6 cellular contexts compared by ENCODE assay signal in genomic region chr19:14551134-14552007, GRCh38. TPM values are rescaled to one million over a fixed set of nuclear protein-coding genes. Genes with fewer than 3 reads are reported as not detected.
DNase-seq lines count a peak whose midpoint lies in the region.
"Not testable (repeated sequence)": the region's sequence is repeated elsewhere in the genome, so short reads cannot be mapped to it uniquely, and the experiment has no call there.

No MANE protein-coding gene starts in this region.

- peaks cover 4 to 15% of the 10 kb centered on the region in 2 donors for H3K4me1 ChIP-seq in mucosa of rectum (ENCODE audit: control insufficient read depth in 2 of 2, insufficient read depth in 2 of 2, low read length in 2 of 2)

- peak overlapping the region in 1 of 2 donors; percentile 10 for H3K4me3 ChIP-seq in mucosa of rectum (ENCODE audit: low read length in 2 of 2)

- not testable (repeated sequence) for H3K27me3 ChIP-seq in mucosa of rectum (ENCODE audit: control insufficient read depth in 2 of 2, insufficient read depth in 2 of 2, low read length in 2 of 2)

- H3K27ac ChIP-seq in mucosa of rectum (ENCODE audit: low read depth in 2 of 2, low read length in 2 of 2): peak overlapping the region; percentile 65 to 79

- DNase-seq in ELF-1 (ENCODE audit: low read depth, low spot score) (peak; percentile 87), NCI-H2171 treated with DMSO at 0.1 percent for 48 hours (lab: John Stamatoyannopoulos, UW) (peak; percentile 25), dermis blood vessel endothelial cell (peak; percentile 21)
- peak; percentile 44 to 50 for DNase-seq in activated CD4-positive, alpha-beta T cell treated with anti-CD3 and anti-CD28 coated beads, Interleukin-2, amount 50 U/mL, for 24 hours (ENCODE audit: low read depth in 1 of 2, low spot score in 1 of 2)
- DNase-seq in stimulated activated CD8-positive, alpha-beta memory T cell treated with anti-CD3 and anti-CD28 coated beads, Interleukin-4, amount 100 ng/mL, for 4 hours (ENCODE audit: low read depth in 2 of 2, low spot score in 1 of 2): peak; percentile 36 to 56

- H3K9ac ChIP-seq in mucosa of rectum (ENCODE audit: low read depth in 1 of 2, low read length in 2 of 2): peak overlapping the region; percentile 14 to 39

- H3K9me3 ChIP-seq in mucosa of rectum (ENCODE audit: control insufficient read depth in 2 of 2, low read length in 2 of 2): not testable (repeated sequence)

- H3K36me3 ChIP-seq in mucosa of rectum (ENCODE audit: control insufficient read depth in 2 of 2, insufficient read depth in 2 of 2, low read length in 2 of 2): not testable (repeated sequence)

RNA-seq across cellular contexts. Expression of gene NDUFB7, which starts 20.5 kb away (rescaled TPM):
- 199 and 268 TPM in 2 replicates for total RNA-seq in dermis blood vessel endothelial cell

RNA-seq across cellular contexts. Expression of gene TECR, which starts 22.0 kb away (rescaled TPM):
- 17.0 and 25.5 TPM in 2 replicates for total RNA-seq in dermis blood vessel endothelial cell

RNA-seq across cellular contexts. Expression of gene CLEC17A, which starts 31.5 kb away (rescaled TPM):
- not detected in 2 replicates for total RNA-seq in dermis blood vessel endothelial cell

RNA-seq across cellular contexts. Expression of gene DNAJB1, which starts 33.2 kb away (rescaled TPM):
- total RNA-seq in dermis blood vessel endothelial cell: 29.5 and 39.5 TPM in 2 replicates

RNA-seq across cellular contexts. Expression of gene GIPC1, which starts 55.4 kb away (rescaled TPM):
- total RNA-seq in dermis blood vessel endothelial cell: 175 and 182 TPM in 2 replicates

Comparison
In these comparisons a context has a peak if more than half of its experiments do, and no peak if none do; other contexts are left out.
1. DNase-seq: peak in every context shown above with its lines; median percentile 87 in ELF-1; 47 in activated CD4-positive, alpha-beta T cell treated with anti-CD3 and anti-CD28 coated beads, Interleukin-2, amount 50 U/mL, for 24 hours; 46 in stimulated activated CD8-positive, alpha-beta memory T cell treated with anti-CD3 and anti-CD28 coated beads, Interleukin-4, amount 100 ng/mL, for 4 hours; 25 in NCI-H2171 treated with DMSO at 0.1 percent for 48 hours; 21 in dermis blood vessel endothelial cell.